1 cellular context compared by ENCODE assay signal in the genomic region with DNA sequence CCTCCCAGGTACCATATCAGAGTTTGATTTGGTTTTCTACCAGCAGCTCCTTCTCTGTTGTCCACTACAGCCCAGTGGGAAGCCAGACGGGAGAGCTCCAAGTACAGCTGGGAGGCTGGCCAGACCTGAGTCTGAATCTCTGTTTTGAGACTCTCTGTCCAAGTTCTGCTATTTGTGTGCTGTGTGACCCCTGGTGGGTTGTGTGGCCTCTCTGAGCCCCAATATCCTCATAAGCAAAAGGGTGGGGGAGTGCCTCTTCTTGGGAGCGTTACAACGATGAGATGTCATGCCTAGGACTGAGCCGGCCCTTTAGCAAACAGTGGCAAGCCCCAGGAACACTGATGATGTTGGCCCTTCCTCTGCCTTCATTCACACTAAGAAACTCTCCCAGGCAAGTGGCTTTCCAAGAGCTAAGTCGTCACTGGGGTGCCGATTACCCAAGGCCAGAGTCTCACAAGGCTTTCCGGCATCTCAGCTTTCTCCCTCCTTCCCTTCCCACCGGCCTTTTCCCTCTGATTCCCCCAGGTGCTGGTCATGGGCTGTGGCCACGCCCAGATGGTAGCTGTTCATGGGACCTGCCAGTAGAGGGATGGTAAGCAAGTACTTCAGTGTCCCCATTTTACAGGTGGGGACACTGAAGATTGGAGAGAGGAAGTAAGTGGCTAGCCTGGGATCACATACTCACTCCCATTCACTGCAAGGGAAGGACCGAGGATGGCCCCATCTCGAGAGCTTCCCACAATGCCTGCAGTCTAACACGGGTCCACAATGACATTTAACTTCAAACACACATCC.
TF ChIP-seq lines count a peak whose summit lies in the region.

No MANE protein-coding gene starts in this region.

TF ChIP-seq in HepG2, 621 proteins besides CTCF, POLR2A, EP300 and RAD21:
- TF ChIP-seq MIXL1 (CRISPR knock-in tag; IDR thresholded peaks at IDR 0.05): no peak
- TF ChIP-seq ZNF768 (CRISPR knock-in tag; IDR thresholded peaks at IDR 0.05): peak; percentile 52; the same call in 1 of the 2 replicates
- TF ChIP-seq, protein P1, sequence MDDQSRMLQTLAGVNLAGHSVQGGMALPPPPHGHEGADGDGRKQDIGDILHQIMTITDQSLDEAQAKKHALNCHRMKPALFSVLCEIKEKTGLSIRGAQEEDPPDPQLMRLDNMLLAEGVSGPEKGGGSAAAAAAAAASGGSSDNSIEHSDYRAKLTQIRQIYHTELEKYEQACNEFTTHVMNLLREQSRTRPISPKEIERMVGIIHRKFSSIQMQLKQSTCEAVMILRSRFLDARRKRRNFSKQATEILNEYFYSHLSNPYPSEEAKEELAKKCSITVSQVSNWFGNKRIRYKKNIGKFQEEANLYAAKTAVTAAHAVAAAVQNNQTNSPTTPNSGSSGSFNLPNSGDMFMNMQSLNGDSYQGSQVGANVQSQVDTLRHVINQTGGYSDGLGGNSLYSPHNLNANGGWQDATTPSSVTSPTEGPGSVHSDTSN (CRISPR knock-in tag; IDR thresholded peaks at IDR 0.05; ENCODE audit: borderline replicate concordance): no peak
- no peak for TF ChIP-seq NAIF1 (CRISPR knock-in tag; IDR thresholded peaks at IDR 0.05; ENCODE audit: borderline replicate concordance)
- TF ChIP-seq GTF2F1 (IDR thresholded peaks at IDR 0.05; ENCODE audit: low read length): no peak
- TF ChIP-seq EZH2 (conservative IDR thresholded peaks at IDR 0.05; ENCODE audit: low read depth, low read length): no peak
